1 cellular context compared by ENCODE assay signal in the genomic region with DNA sequence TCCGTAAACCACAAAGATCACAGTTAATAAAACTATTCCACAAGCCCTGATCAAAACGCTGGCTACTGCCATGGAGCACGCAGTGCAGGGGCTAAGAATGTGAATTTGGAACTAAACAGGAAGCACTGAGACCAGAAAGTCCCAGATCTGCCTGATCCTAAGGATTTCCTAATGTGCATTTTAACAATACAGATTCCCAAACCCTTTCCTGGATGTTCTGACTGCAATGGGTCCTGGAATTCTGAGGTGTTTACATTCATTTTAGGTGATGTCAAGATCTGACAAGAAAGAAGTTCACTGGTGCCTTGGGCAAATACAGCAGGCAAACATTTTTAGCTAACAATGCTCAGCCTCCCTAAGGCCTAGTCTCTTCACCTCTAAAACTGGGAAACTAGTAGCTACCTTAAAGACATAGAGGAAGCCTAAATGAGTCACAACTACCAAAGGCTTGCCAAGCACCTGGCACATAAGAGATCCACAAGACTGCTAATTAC.
TF ChIP-seq lines count a peak whose summit lies in the region.

No MANE protein-coding gene starts in this region.

TF ChIP-seq in GM23338, 12 proteins besides CTCF, POLR2A, EP300 and RAD21:
- TF ChIP-seq EZH2 (IDR thresholded peaks at IDR 0.05; ENCODE audit: low read depth, unreplicated experiment): no peak
